In the genomic region with DNA sequence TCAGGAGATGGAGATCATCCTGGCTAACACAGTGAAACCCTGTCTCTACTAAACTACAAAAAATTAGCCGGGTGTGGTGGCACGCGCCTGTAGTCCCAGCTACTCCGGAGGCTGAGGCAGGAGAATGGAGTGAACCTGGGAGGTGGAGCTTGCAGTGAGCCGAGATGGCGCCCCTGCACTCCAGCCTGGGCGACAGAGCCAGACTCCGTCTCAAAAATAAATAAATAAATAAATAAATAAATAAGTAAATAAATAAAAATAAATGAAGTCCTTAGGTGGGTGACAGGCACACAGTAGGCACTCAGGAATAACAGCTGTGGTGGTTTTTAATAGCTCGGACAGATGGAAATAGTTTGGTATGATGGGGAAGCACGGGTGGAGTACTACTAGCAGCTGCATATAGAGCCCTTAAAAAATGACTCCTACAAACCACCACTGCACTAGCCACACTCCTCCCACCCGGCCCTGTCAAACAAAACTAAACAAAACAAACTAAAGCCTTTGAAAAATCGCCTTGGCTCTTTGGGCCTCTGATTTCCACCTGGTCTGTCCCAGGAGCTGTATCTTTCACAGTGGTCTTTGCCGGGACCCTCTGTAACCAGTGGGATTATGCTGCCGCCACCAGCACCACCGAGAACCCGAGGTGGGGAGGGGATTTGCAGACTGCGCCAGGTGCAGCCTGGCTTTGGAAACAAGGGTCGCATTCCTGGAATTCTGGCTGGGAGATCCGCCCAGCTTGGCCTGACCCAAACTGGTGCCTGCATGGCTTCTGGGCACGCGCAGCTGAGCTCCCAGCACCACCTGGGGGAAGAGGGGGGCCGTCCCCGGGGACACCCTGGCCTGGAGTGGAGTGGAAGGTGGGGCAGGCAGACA, we compare ENCODE assay signal across 9 cellular contexts. TPM values are rescaled to one million over a fixed set of nuclear protein-coding genes. Genes with fewer than 3 reads are reported as not detected.
DNase-seq lines count a peak whose midpoint lies in the region; ATAC-seq, FAIRE-seq and TF ChIP-seq lines count a peak whose summit lies in the region.
"Had no signal": no experiment of that assay in that cellular context is flagged by ENCODE, and none has a peak within 500 bp of the region (broad histone marks: within the 10 kb centered on the region; RNA-seq: fewer than 3 reads in every experiment).

No MANE protein-coding gene starts in this region.

- TF ChIP-seq CTCF in K562 (IDR thresholded peaks at IDR 0.05 in 2 of 3, conservative IDR thresholded peaks at IDR 0.05 in 1 of 3; ENCODE audit: insufficient read depth in 2 of 3, low read depth in 1 of 3, low read length in 3 of 3) (no peak), kidney (IDR thresholded peaks at IDR 0.05; ENCODE audit: borderline replicate concordance, extremely low read depth, insufficient read depth) (no peak), thoracic aorta (IDR thresholded peaks at IDR 0.05) (no peak)

- no peaks in the 10 kb centered on the region for H3K27me3 ChIP-seq in Karpas-422 (ENCODE audit: low read length)
- peaks cover 21 to 39% of the 10 kb centered on the region in 2 experiments; a peak in 4 of 5 replicates for H3K27me3 ChIP-seq in K562 (ENCODE audit: control insufficient read depth in 2 of 2, insufficient read depth in 2 of 2, low read length in 2 of 2)
- H3K27me3 ChIP-seq in thoracic aorta (replicated peaks; ENCODE audit: insufficient read depth): no peaks in the 10 kb centered on the region

- no peaks in the 10 kb centered on the region for H3K9me2 ChIP-seq in Karpas-422 (replicated peaks; ENCODE audit: insufficient read depth, low read length)

- POLR2A ChIA-PET in K562 (lab: Yijun Ruan, JAX): no interaction called here

- H4K20me1 ChIP-seq in Karpas-422 (ENCODE audit: insufficient read depth, low read depth, low read length): peaks cover 5% of the 10 kb centered on the region; the same call in 1 of the 2 replicates
- no peaks in the 10 kb centered on the region; the same call in 1 of the 2 replicates for H4K20me1 ChIP-seq in K562 (replicated peaks; ENCODE audit: control insufficient read depth, insufficient read depth, low read length)

- TF ChIP-seq RAD21 in K562 (CRISPR knock-in tag; conservative IDR thresholded peaks at IDR 0.05 in 1 of 2, IDR thresholded peaks at IDR 0.05 in 1 of 2): no peak

- H3K4me3 ChIP-seq in Karpas-422 (ENCODE audit: low read length) (no peak overlapping the region), K562 (no peak overlapping the region), kidney (ENCODE audit: low read length in 2 of 2) (peak overlapping the region in 1 of 2 donors; percentile 4), thoracic aorta (peak overlapping the region; percentile 44)
- H3K4me3 ChIP-seq: skin epidermis had no signal

- DNase-seq in Karpas-422 (peak; percentile 42), K562 (ENCODE audit: extremely low read depth in 1 of 4, low spot score in 3 of 4) (no peak), kidney (peak; percentile 96), thoracic aorta (ENCODE audit: low spot score) (no peak), NCI-H524 treated with DMSO at 0.1 percent for 48 hours (lab: John Stamatoyannopoulos, UW) (no peak)
- no peak for DNase-seq in activated T-cell treated with anti-CD3 and anti-CD28 coated beads, Interleukin-2, amount 50 U/mL, for 48 hours

- intact Hi-C loops in K562 (cut with micrococcal nuclease): no loop called here
- intact Hi-C loops in kidney (cut with DNase I): no loop called here

- H3K4me2 ChIP-seq in Karpas-422 (ENCODE audit: low read depth, low read length, poor library complexity, severe bottlenecking) (peak overlapping the region; percentile 21), K562 (ENCODE audit: insufficient read depth, low read length) (no peak overlapping the region)

- H3K36me3 ChIP-seq in Karpas-422 (ENCODE audit: insufficient read depth, low read length) (no peaks in the 10 kb centered on the region), K562 (ENCODE audit: control insufficient read depth, insufficient read depth, low read length) (no peaks in the 10 kb centered on the region), kidney (ENCODE audit: control insufficient read depth in 1 of 2, insufficient read depth in 2 of 2, low read length in 2 of 2) (no peaks in the 10 kb centered on the region), thoracic aorta (no peaks in the 10 kb centered on the region)

- 40% methylated on average over 13 of the region's 23 CpGs for WGBS in K562 (ENCODE audit: insufficient coverage, low coverage, missing lambda C conversion rate)

- no TSS peak for BruUV-seq in K562 (replicated peaks; lab: Mats Ljungman, UMichigan)

- H3K9ac ChIP-seq in Karpas-422 (ENCODE audit: low read length) (no peak overlapping the region), K562 (ENCODE audit: insufficient read depth in 1 of 2, low read depth in 2 of 2, low read length in 2 of 2) (0 out of 4 replicates have a peak overlapping the region, but pooled peaks of 1 of the 2 experiments have one; percentile 26), kidney (ENCODE audit: low read length in 2 of 2) (peak overlapping the region in 1 of 2 donors; percentile 35)

- H3K9me3 ChIP-seq in Karpas-422 (ENCODE audit: low read length): no peaks in the 10 kb centered on the region
- H3K9me3 ChIP-seq in K562 (replicated peaks; ENCODE audit: control insufficient read depth, insufficient read depth, low read depth, low read length): no peaks in the 10 kb centered on the region
- H3K9me3 ChIP-seq in kidney (ENCODE audit: control insufficient read depth in 1 of 2, low read length in 2 of 2): no peaks in the 10 kb centered on the region
- H3K9me3 ChIP-seq in thoracic aorta: no peaks in the 10 kb centered on the region

- CTCF ChIA-PET in K562 (lab: Yijun Ruan, JAX; ENCODE audit: low intra/inter-chr PET ratio): no interaction called here

- FAIRE-seq in K562 (lab: Jason Lieb, UNC) (no peak), kidney (lab: Jason Lieb, UNC) (no peak)
- FAIRE-seq: GM12891 had no signal

- H3K4me1 ChIP-seq in Karpas-422 (ENCODE audit: low read length) (peaks cover 52% of the 10 kb centered on the region), K562 (replicated peaks in 1 of 2; ENCODE audit: control insufficient read depth in 2 of 2, insufficient read depth in 2 of 2, low read length in 2 of 2) (peaks cover 6 to 39% of the 10 kb centered on the region in 2 experiments; a peak in 3 of 5 replicates), kidney (ENCODE audit: control insufficient read depth in 1 of 2, insufficient read depth in 1 of 2, low read depth in 1 of 2, low read length in 2 of 2) (peaks cover 7 to 19% of the 10 kb centered on the region in 2 donors), thoracic aorta (ENCODE audit: control insufficient read depth in 1 of 2, low read depth in 2 of 2) (peaks cover 5 to 24% of the 10 kb centered on the region in 2 donors)

- no peak for TF ChIP-seq EP300 in K562 (IDR thresholded peaks at IDR 0.05; ENCODE audit: low read length)

- H3K27ac ChIP-seq in Karpas-422 (ENCODE audit: low read length) (no peak overlapping the region), K562 (ENCODE audit: extremely low read depth, low read depth, low read length) (no peak overlapping the region), kidney (ENCODE audit: low read depth in 2 of 2, low read length in 2 of 2) (peak overlapping the region; percentile 76 to 77), thoracic aorta (peak overlapping the region; percentile 65 to 83)

- H2AFZ ChIP-seq in Karpas-422 (ENCODE audit: low read length) (no peak overlapping the region), K562 (ENCODE audit: low read depth, low read length) (no peak overlapping the region)

- no peaks in the 10 kb centered on the region for H3K79me2 ChIP-seq in Karpas-422 (ENCODE audit: low read length)
- H3K79me2 ChIP-seq in K562 (ENCODE audit: control insufficient read depth, insufficient read depth, low read length): peaks cover 9% of the 10 kb centered on the region

- TF ChIP-seq POLR2A in K562 (conservative IDR thresholded peaks at IDR 0.05): no peak

- ATAC-seq in K562: no peak
- ATAC-seq in thoracic aorta (ENCODE audit: insufficient number of reproducible peaks, low FRiP score, low read depth): peak; percentile 57
- no peak for ATAC-seq in GM19395 (IDR thresholded peaks at IDR 0.05; ENCODE audit: unreplicated experiment)

- in situ Hi-C loops in K562 (cut with MboI): no loop called here

- no peaks in the 10 kb centered on the region for H3K9me1 ChIP-seq in K562 (ENCODE audit: control insufficient read depth, insufficient read depth, low read length)

RNA-seq across cellular contexts. Expression of gene WDR5, which starts 5.1 kb away (rescaled TPM):
- total RNA-seq in Karpas-422 (2014; rRNA removed; shearing (Covaris generic); ENCODE audit: low replicate concordance): 19.6 and 26.6 TPM in 2 replicates
- total RNA-seq in K562 (2011; cell fraction: chromatin; rRNA removed; ENCODE audit: low replicate concordance): 30.3 and 49.8 TPM in 2 replicates
- total RNA-seq in K562 (2011; cell fraction: nucleolus; rRNA removed): 28.3 and 32.7 TPM in 2 replicates
- total RNA-seq in K562 (2011; cell fraction: nucleoplasm; rRNA removed): 25.4 and 26.2 TPM in 2 replicates
- total RNA-seq in K562 (2014; rRNA removed) (34.6 and 50.0 TPM in 2 replicates), K562 (2014; rRNA removed; fragmentation: Illumina TruSeq; extraction: Trizol) (33.4 and 37.0 TPM in 2 replicates), K562 (2015; rRNA removed; fragmentation: Illumina TruSeq; extraction: Trizol) (43.5 and 43.7 TPM in 2 replicates), K562 (2021) (55.8 and 56.8 TPM in 2 replicates), kidney (25.4 TPM), thoracic aorta (10 to 100 TPM; 20.7 to 24.0 TPM)
- polyA plus RNA-seq in K562 (2011; rRNA removed) (33.8 and 38.6 TPM in 2 replicates), K562 (2014; fragmentation: Illumina TruSeq; extraction: Trizol) (56.3 and 59.8 TPM in 2 replicates), K562 (2014; fragmentation: Nextera tagmentation; extraction: Ambion mirVana) (1 to 10 TPM; 3.0 TPM), K562 (2014; rRNA removed) (42.1 and 49.3 TPM in 2 replicates), kidney (ENCODE audit: insufficient read depth, low read depth, low replicate concordance) (18.8 TPM)
- polyA plus RNA-seq in K562 (2011; cell fraction: cytosol; rRNA removed): 39.4 and 44.2 TPM in 2 replicates
- 63.7 and 79.3 TPM in 2 replicates for polyA plus RNA-seq in K562 (2011; cell fraction: nucleus; rRNA removed)
- 34.4 and 45.7 TPM in 2 replicates for polyA plus RNA-seq in K562 (2012)
- polyA minus RNA-seq in K562 (2011; rRNA and poly(A)+ RNA removed): 18.7 and 22.5 TPM in 2 replicates
- polyA minus RNA-seq in K562 (2011; cell fraction: cytosol; rRNA and poly(A)+ RNA removed): 25.8 and 27.6 TPM in 2 replicates
- 16.7 and 22.0 TPM in 2 replicates for polyA minus RNA-seq in K562 (2011; cell fraction: nucleus; rRNA and poly(A)+ RNA removed)

RNA-seq across cellular contexts. Expression of gene RNU6ATAC, which starts 33.6 kb away (rescaled TPM):
- total RNA-seq in Karpas-422 (2014; rRNA removed; shearing (Covaris generic); ENCODE audit: low replicate concordance): not detected in 2 replicates
- total RNA-seq in K562 (2011; cell fraction: chromatin; rRNA removed; ENCODE audit: low replicate concordance): not detected in 2 replicates
- total RNA-seq in K562 (2011; cell fraction: nucleolus; rRNA removed): under 0.01 TPM in 2 replicates
- total RNA-seq in K562 (2011; cell fraction: nucleoplasm; rRNA removed): under 0.01 TPM in 1 of 2 replicates, not detected in the other
- total RNA-seq in K562 (2014; rRNA removed): not detected in 2 replicates
- 3,061 and 4,723 TPM in 2 replicates for total RNA-seq in K562 (2014; rRNA removed; fragmentation: Illumina TruSeq; extraction: Trizol)
- total RNA-seq in K562 (2015; rRNA removed; fragmentation: Illumina TruSeq; extraction: Trizol): 352 and 491 TPM in 2 replicates
- total RNA-seq in K562 (2021): 143 and 200 TPM in 2 replicates
- not detected in 2 replicates for polyA plus RNA-seq in K562 (2011; rRNA removed)
- not detected in 2 replicates for polyA plus RNA-seq in K562 (2011; cell fraction: cytosol; rRNA removed)
- not detected in 2 replicates for polyA plus RNA-seq in K562 (2011; cell fraction: nucleus; rRNA removed)
- not detected in 2 replicates for polyA plus RNA-seq in K562 (2012)
- polyA plus RNA-seq in K562 (2014; fragmentation: Illumina TruSeq; extraction: Trizol): not detected in 2 replicates
- not detected for polyA plus RNA-seq in K562 (2014; fragmentation: Nextera tagmentation; extraction: Ambion mirVana)
- polyA plus RNA-seq in K562 (2014; rRNA removed): not detected in 2 replicates
- polyA minus RNA-seq in K562 (2011; rRNA and poly(A)+ RNA removed): 1,988 and 3,166 TPM in 2 replicates
- 917 and 3,812 TPM in 2 replicates for polyA minus RNA-seq in K562 (2011; cell fraction: cytosol; rRNA and poly(A)+ RNA removed)
- polyA minus RNA-seq in K562 (2011; cell fraction: nucleus; rRNA and poly(A)+ RNA removed): under 0.01 TPM in 2 replicates
- total RNA-seq in kidney: 232 TPM
- not detected for polyA plus RNA-seq in kidney (ENCODE audit: insufficient read depth, low read depth, low replicate concordance)
- total RNA-seq in thoracic aorta: not detected

Comparison
In these comparisons a context has a peak if more than half of its experiments do, and no peak if none do; other contexts are left out.
1. DNase-seq: peak in Karpas-422 (single experiment) and kidney (single experiment); none in K562 (0 of 4), thoracic aorta (single experiment), NCI-H524 treated with DMSO at 0.1 percent for 48 hours (single experiment) and activated T-cell treated with anti-CD3 and anti-CD28 coated beads, Interleukin-2, amount 50 U/mL, for 48 hours (0 of 2).
2. H3K27ac ChIP-seq: peak in kidney (2 of 2) and thoracic aorta (2 of 2); none in Karpas-422 (single experiment) and K562 (single experiment).